10 cellular contexts compared by ENCODE assay signal in genomic region chr10:30786131-30786530, GRCh38.
DNase-seq lines count a peak whose midpoint lies in the region; ATAC-seq and TF ChIP-seq lines count a peak whose summit lies in the region.
"Had no signal": no experiment of that assay in that cellular context is flagged by ENCODE, and none has a peak within 500 bp of the region (broad histone marks: within the 10 kb centered on the region; RNA-seq: fewer than 3 reads in every experiment).

No MANE protein-coding gene starts in this region.

- peaks cover 9% of the 10 kb centered on the region for H3K27me3 Mint-ChIP-seq in nephron (ENCODE audit: low read depth)

- H3K9me3 Mint-ChIP-seq in nephron = peaks cover 4% of the 10 kb centered on the region

- peaks cover 37% of the 10 kb centered on the region for H3K4me1 Mint-ChIP-seq in nephron

- peak; percentile 23 for DNase-seq in ACHN
- peak; percentile 27 for DNase-seq in GOT3 (lab: John Stamatoyannopoulos, UW)
- DNase-seq in caudate nucleus (lab: John Stamatoyannopoulos, UW) = peak in 21 of 61 donors; percentile 6 to 36 (median 17)
- DNase-seq in NCI-H446 treated with DMSO at 0.1 percent for 48 hours (lab: John Stamatoyannopoulos, UW) = no peak
- DNase-seq in amniotic stem cell (lab: John Stamatoyannopoulos, UW) = no peak
- DNase-seq in ureter (ENCODE audit: low spot score) = no peak
- DNase-seq: brain microvascular endothelial cell, left ventricle myocardium superior had no signal

- no peak for TF ChIP-seq CTCF in nephron (IDR thresholded peaks at IDR 0.05; ENCODE audit: unreplicated experiment in 3 of 3)

- in situ Hi-C loops in ACHN (cut with HindIII; ENCODE audit: low pct_ligation_motif_present, low pct_unique_long_range_greater_than_20kb, low sequenced_read_pairs) = no loop called here

- peak overlapping the region; percentile 61 to 81 (median 65) for H3K4me3 Mint-ChIP-seq in nephron

- peak overlapping the region; percentile 96 for H3K27ac ChIP-seq in caudate nucleus (ENCODE audit: low read depth, low read length)
- H3K27ac ChIP-seq: brain microvascular endothelial cell had no signal

- peak overlapping the region; percentile 86 to 97 (median 92) for H3K27ac Mint-ChIP-seq in nephron

- H3K36me3 Mint-ChIP-seq in nephron (ENCODE audit: low read depth) = no peaks in the 10 kb centered on the region

- ATAC-seq in HG02840 (IDR thresholded peaks at IDR 0.05; ENCODE audit: low FRiP score, unreplicated experiment) = no peak

Comparison
In these comparisons a context has a peak if more than half of its experiments do, and no peak if none do; other contexts are left out.
1. DNase-seq: peak in ACHN (single experiment) and GOT3 (single experiment); none in NCI-H446 treated with DMSO at 0.1 percent for 48 hours (single experiment), amniotic stem cell (single experiment) and ureter (single experiment).